8 cellular contexts compared by ENCODE assay signal in genomic region chrX:107000013-107000515, GRCh38. TPM values are rescaled to one million over a fixed set of nuclear protein-coding genes. Genes with fewer than 3 reads are reported as not detected.
DNase-seq lines count a peak whose midpoint lies in the region; ATAC-seq and TF ChIP-seq lines count a peak whose summit lies in the region.

TSS of gene MORC4 (minus strand) at chrX:107000212. CDS start at chrX:106999969, 243 bp downstream.

- no peaks in the 10 kb centered on the region; a peak in 1 of 4 replicates for H3K4me1 ChIP-seq in SK-N-SH (ENCODE audit: control insufficient read depth in 1 of 2, insufficient read depth in 2 of 2, low read depth in 1 of 2, low read length in 1 of 2)
- no peaks in the 10 kb centered on the region for H3K4me1 ChIP-seq in thymus (ENCODE audit: control insufficient read depth, insufficient read depth, low read length)

- intact Hi-C loops in Right ventricle myocardium inferior (cut with DNase I), result no loop called here

- no peaks in the 10 kb centered on the region for H3K79me2 ChIP-seq in SK-N-SH (ENCODE audit: insufficient read depth)

- peaks cover 4% of the 10 kb centered on the region for H3F3A ChIP-seq in SK-N-SH (replicated peaks; ENCODE audit: insufficient read depth)

- H4K20me1 ChIP-seq in SK-N-SH (ENCODE audit: insufficient read depth), result no peaks in the 10 kb centered on the region

- H3K36me3 ChIP-seq in SK-N-SH (replicated peaks in 1 of 2; ENCODE audit: control insufficient read depth in 1 of 2, insufficient read depth in 2 of 2, low read length in 1 of 2) (no peaks in the 10 kb centered on the region), thymus (ENCODE audit: control insufficient read depth, insufficient read depth) (no peaks in the 10 kb centered on the region)

- H3K4me3 ChIP-seq in SK-N-SH (ENCODE audit: low read depth in 2 of 2, low read length in 1 of 2), result peak within 1 kb of the TSS; percentile 58 to 65
- H3K4me3 ChIP-seq in thymus (ENCODE audit: low read length), result peak within 1 kb of the TSS; percentile 45

- H3K4me1 Mint-ChIP-seq in osteocyte (ENCODE audit: unreplicated experiment), result peaks cover 11% of the 10 kb centered on the region

- ATAC-seq in GM21737 (IDR thresholded peaks at IDR 0.05; ENCODE audit: unreplicated experiment) (peak; percentile 80), Right ventricle myocardium inferior (peak; percentile 97)

- no peak for TF ChIP-seq RAD21 in SK-N-SH (IDR thresholded peaks at IDR 0.05; ENCODE audit: low read length)

- no peaks in the 10 kb centered on the region for H3K9me3 ChIP-seq in SK-N-SH
- H3K9me3 ChIP-seq in thymus (ENCODE audit: control insufficient read depth), result no peaks in the 10 kb centered on the region

- 5% methylated on average over 7 of the region's 42 CpGs for WGBS in SK-N-SH (ENCODE audit: low lambda C conversion rate)
- WGBS in thymus, result 3% methylated on average over 41 of the region's 42 CpGs

- no peaks in the 10 kb centered on the region for H3K27me3 Mint-ChIP-seq in osteocyte (ENCODE audit: unreplicated experiment)

- no peaks in the 10 kb centered on the region for H3K9me2 ChIP-seq in SK-N-SH

- H3K4me2 ChIP-seq in SK-N-SH, result peak within 1 kb of the TSS; percentile 73

- peak within 1 kb of the TSS; percentile 69; the same call in 1 of the 2 replicates for H2AFZ ChIP-seq in SK-N-SH (ENCODE audit: low read depth)

- peak within 1 kb of the TSS; percentile 91 for H3K4me3 Mint-ChIP-seq in osteocyte (ENCODE audit: unreplicated experiment)

- CTCF ChIA-PET in SK-N-SH (lab: Yijun Ruan, JAX), result interaction anchor here (1.0 to 1.5 kb wide), 3 partner anchors 21 to 894 kb away, joined by 3 read pairs; no protein-coding TSS in a partner anchor

- no peaks in the 10 kb centered on the region for H3K36me3 Mint-ChIP-seq in osteocyte (ENCODE audit: unreplicated experiment)

- TF ChIP-seq EP300 in SK-N-SH (IDR thresholded peaks at IDR 0.05; ENCODE audit: borderline replicate concordance in 1 of 2, low read depth in 1 of 2, low read length in 1 of 2), result no peak

- POLR2A ChIA-PET in SK-N-SH (lab: Yijun Ruan, JAX), result no interaction called here

- TF ChIP-seq CTCF in SK-N-SH (IDR thresholded peaks at IDR 0.05), result no peak
- no peak for TF ChIP-seq CTCF in osteocyte (IDR thresholded peaks at IDR 0.05)

- H3K9me3 Mint-ChIP-seq in osteocyte (ENCODE audit: unreplicated experiment), result peaks cover 5% of the 10 kb centered on the region

- DNase-seq in DMS 273 (lab: John Stamatoyannopoulos, UW; ENCODE audit: unreplicated experiment), result peak; percentile 92
- DNase-seq in LoVo (ENCODE audit: low spot score), result peak; percentile 79
- peak; percentile 79 for DNase-seq in SK-N-SH
- peak; percentile 32 for DNase-seq in activated naive CD8-positive, alpha-beta T cell treated with anti-CD3 and anti-CD28 coated beads, Interleukin-2, amount 50 U/mL, for 16 hours (ENCODE audit: low read depth, low spot score)
- peak; percentile 82 for DNase-seq in Right ventricle myocardium inferior (ENCODE audit: missing footprints)
- peak; percentile 90 for DNase-seq in osteocyte (ENCODE audit: extremely low spot score, unreplicated experiment)

- peak within 1 kb of the TSS; percentile 51; the same call in 1 of the 2 replicates for H3K9ac ChIP-seq in SK-N-SH

- H3K27me3 ChIP-seq in SK-N-SH (ENCODE audit: insufficient read depth) (peaks cover 25% of the 10 kb centered on the region), thymus (ENCODE audit: control insufficient read depth, insufficient read depth) (peaks cover 6% of the 10 kb centered on the region)

- H3K27ac Mint-ChIP-seq in osteocyte (ENCODE audit: unreplicated experiment), result peak within 1 kb of the TSS; percentile 79

- H3K27ac ChIP-seq in SK-N-SH (ENCODE audit: low read depth in 2 of 2, low read length in 1 of 2) (0 out of 4 replicates have a peak within 1 kb of the TSS, but pooled peaks of 1 of the 2 experiments have one; percentile 3), thymus (ENCODE audit: low read depth) (no peak within 1 kb of the TSS)

TF ChIP-seq in SK-N-SH, 30 proteins besides CTCF, POLR2A, EP300 and RAD21:
- TF ChIP-seq GABPA (IDR thresholded peaks at IDR 0.05; ENCODE audit: low read depth) (no peak), PBX3 (IDR thresholded peaks at IDR 0.05) (no peak), YY1 (IDR thresholded peaks at IDR 0.05; ENCODE audit: low read depth) (peak; percentile 82), MEF2A (IDR thresholded peaks at IDR 0.05; ENCODE audit: borderline replicate concordance, low read depth) (no peak)

RNA-seq across cellular contexts. Expression of gene MORC4, which starts in this region (rescaled TPM):
- 12.5 and 13.7 TPM in 2 replicates for polyA plus RNA-seq in SK-N-SH (2012; rRNA removed)
- polyA plus RNA-seq in SK-N-SH (2012; cell fraction: cytosol; rRNA removed), result 15.2 and 16.1 TPM in 2 replicates
- polyA plus RNA-seq in SK-N-SH (2012; cell fraction: nucleus; rRNA removed), result 11.4 and 20.1 TPM in 2 replicates
- 2.8 TPM for total RNA-seq in Right ventricle myocardium inferior
- total RNA-seq in osteocyte, result 23.5 and 25.9 TPM in 2 replicates
- polyA plus RNA-seq in thymus, result 5.8 TPM

Comparison
In these comparisons a context has a peak if more than half of its experiments do, and no peak if none do; other contexts are left out.
1. DNase-seq: peak in every context shown above with its lines; median percentile 92 in DMS 273; 90 in osteocyte; 82 in Right ventricle myocardium inferior; 79 in LoVo; 79 in SK-N-SH; 32 in activated naive CD8-positive, alpha-beta T cell treated with anti-CD3 and anti-CD28 coated beads, Interleukin-2, amount 50 U/mL, for 16 hours.